In genomic region chr4:13641084-13641483, GRCh38 we compare ENCODE assay signal across 29 cellular contexts. TPM values are rescaled to one million over a fixed set of nuclear protein-coding genes. Genes with fewer than 3 reads are reported as not detected.
DNase-seq lines count a peak whose midpoint lies in the region; ATAC-seq and TF ChIP-seq lines count a peak whose summit lies in the region.
"Had no signal": no experiment of that assay in that cellular context is flagged by ENCODE, and none has a peak within 500 bp of the region (broad histone marks: within the 10 kb centered on the region; RNA-seq: fewer than 3 reads in every experiment).

No MANE protein-coding gene starts in this region.

- no peaks in the 10 kb centered on the region for H3K9me3 ChIP-seq in PC-9 (ENCODE audit: insufficient read depth, low read depth)
- no peaks in the 10 kb centered on the region for H3K9me3 ChIP-seq in hepatocyte (ENCODE audit: low read depth)
- H3K9me3 ChIP-seq in left ventricle myocardium inferior (replicated peaks) = no peaks in the 10 kb centered on the region
- H3K9me3 ChIP-seq: BLaER1, body of pancreas, HAP-1, left lung, right lobe of liver, stomach, transverse colon had no signal

- DNase-seq in Ammon's horn (ENCODE audit: low spot score) = peak; percentile 60
- no peak for DNase-seq in PC-9
- DNase-seq in hepatocyte (ENCODE audit: low spot score) = no peak
- peak; percentile 45 for DNase-seq in putamen (ENCODE audit: low spot score)
- no peak for DNase-seq in T-helper 2 cell treated with Interferon-gamma antibody and Interleukin-4, amounts not matched to agents 5 μg/mL and 100 μg/mL, for 36 hours (ENCODE audit: low spot score)
- DNase-seq in activated CD4-positive, alpha-beta T cell treated with anti-CD3 and anti-CD28 coated beads for 36 hours = no peak
- DNase-seq in left ventricle myocardium inferior = no peak
- DNase-seq: ACHN; activated CD4-positive, alpha-beta T cell treated with anti-CD3 and anti-CD28 coated beads, Interleukin-2, amount 50 U/mL, for 4 hours; activated CD8-positive, alpha-beta memory T cell treated with anti-CD3 and anti-CD28 coated beads, Interleukin-2, amount 10 ng/mL, durations not matched to agents 7 days and 5 days; activated naive CD4-positive, alpha-beta T cell; activated T-cell treated with anti-CD3 and anti-CD28 coated beads, Interleukin-2, amount 50 U/mL, for 4 hours; body of pancreas; DMS153; left lung; mesendoderm; NCI-H146; NCI-H774; right lobe of liver; stimulated activated CD4-positive, alpha-beta T cell treated with anti-CD3 and anti-CD28 coated beads, Interleukin-4, amount 100 ng/mL, for 1 hour; stomach; transverse colon had no signal

- H3K27me3 ChIP-seq in PC-9 (ENCODE audit: insufficient read depth, low read depth) (no peaks in the 10 kb centered on the region), hepatocyte (peaks cover 4% of the 10 kb centered on the region), left ventricle myocardium inferior (ENCODE audit: low read depth) (no peaks in the 10 kb centered on the region)
- H3K27me3 ChIP-seq: BLaER1, body of pancreas, neural progenitor cell, right lobe of liver, stomach, transverse colon had no signal

- H3K79me2 ChIP-seq in PC-9 (ENCODE audit: low read depth) (no peaks in the 10 kb centered on the region), hepatocyte (no peaks in the 10 kb centered on the region)

- H3K9me2 ChIP-seq in PC-9 (ENCODE audit: insufficient read depth) (no peaks in the 10 kb centered on the region), hepatocyte (replicated peaks; ENCODE audit: insufficient read depth) (no peaks in the 10 kb centered on the region)

- no peak overlapping the region for H3K4me3 ChIP-seq in PC-9
- H3K4me3 ChIP-seq in hepatocyte = no peak overlapping the region
- no peak overlapping the region for H3K4me3 ChIP-seq in left ventricle myocardium inferior
- H3K4me3 ChIP-seq: BLaER1, body of pancreas, HAP-1, left lung, neural progenitor cell, right lobe of liver, stomach, transverse colon had no signal

- H3K27ac ChIP-seq in PC-9 (peak overlapping the region; percentile 74; the same call in 1 of the 2 replicates), hepatocyte (peak overlapping the region; percentile 20), left ventricle myocardium inferior (replicated peaks) (no peak overlapping the region)
- H3K27ac ChIP-seq: BLaER1, body of pancreas, HL-60, left lung, neural progenitor cell, right lobe of liver, stomach, transverse colon had no signal

- no peaks in the 10 kb centered on the region for H3K9me3 Mint-ChIP-seq in T-helper 2 cell treated with Interferon-gamma antibody and Interleukin-4, amounts not matched to agents 5 μg/mL and 100 μg/mL, for 36 hours
- no peaks in the 10 kb centered on the region for H3K9me3 Mint-ChIP-seq in activated CD4-positive, alpha-beta T cell treated with anti-CD3 and anti-CD28 coated beads for 36 hours (ENCODE audit: low read depth)
- H3K9me3 Mint-ChIP-seq: activated T-cell treated with anti-CD3 and anti-CD28 coated beads, Interleukin-2, amount 50 U/mL, for 4 hours; neural progenitor cell; T-helper 1 cell treated with Interleukin-12 subunit alpha and Interleukin-12 subunit beta and Interleukin-4 antibody, amounts not matched to agents 30 μg/mL and 1 μg/mL, for 36 hours had no signal

- peaks cover 20% of the 10 kb centered on the region for H3K4me1 ChIP-seq in PC-9 (replicated peaks; ENCODE audit: insufficient read depth)
- peaks cover 12% of the 10 kb centered on the region for H3K4me1 ChIP-seq in hepatocyte (ENCODE audit: insufficient read depth)
- H3K4me1 ChIP-seq in left ventricle myocardium inferior = peaks cover 26% of the 10 kb centered on the region
- H3K4me1 ChIP-seq: BLaER1, HAP-1, left lung, neural progenitor cell, transverse colon had no signal

- POLR2A ChIA-PET in PC-9 (lab: Charles Lee; ENCODE audit: unreplicated experiment) = no interaction called here
- POLR2A ChIA-PET in activated CD4-positive, alpha-beta T cell treated with anti-CD3 and anti-CD28 coated beads for 36 hours (lab: Charles Lee) = no interaction called here

- H3K36me3 ChIP-seq in PC-9 (ENCODE audit: low read depth) = no peaks in the 10 kb centered on the region
- H3K36me3 ChIP-seq in hepatocyte (replicated peaks; ENCODE audit: insufficient read depth, low read depth) = no peaks in the 10 kb centered on the region
- no peaks in the 10 kb centered on the region for H3K36me3 ChIP-seq in left ventricle myocardium inferior
- H3K36me3 ChIP-seq: BLaER1, HAP-1, left lung, neural progenitor cell, right lobe of liver, stomach, transverse colon had no signal

- no peak overlapping the region for H3K4me3 Mint-ChIP-seq in T-helper 2 cell treated with Interferon-gamma antibody and Interleukin-4, amounts not matched to agents 5 μg/mL and 100 μg/mL, for 36 hours
- no peak overlapping the region for H3K4me3 Mint-ChIP-seq in activated CD4-positive, alpha-beta T cell treated with anti-CD3 and anti-CD28 coated beads for 36 hours
- H3K4me3 Mint-ChIP-seq: activated CD8-positive, alpha-beta memory T cell treated with anti-CD3 and anti-CD28 coated beads, Interleukin-2, amount 10 ng/mL, durations not matched to agents 7 days and 5 days; activated T-cell treated with anti-CD3 and anti-CD28 coated beads, Interleukin-2, amount 50 U/mL, for 4 hours; neural progenitor cell; T-helper 1 cell treated with Interleukin-12 subunit alpha and Interleukin-12 subunit beta and Interleukin-4 antibody, amounts not matched to agents 30 μg/mL and 1 μg/mL, for 36 hours had no signal

- intact Hi-C loops in PC-9 (cut with micrococcal nuclease; ENCODE audit: unreplicated experiment) (no loop called here), left ventricle myocardium inferior (cut with micrococcal nuclease) (no loop called here)
- intact Hi-C loops in activated CD4-positive, alpha-beta T cell treated with anti-CD3 and anti-CD28 coated beads for 36 hours (cut with DNase I, micrococcal nuclease) = no loop called here

- no peaks in the 10 kb centered on the region for H3K36me3 Mint-ChIP-seq in T-helper 2 cell treated with Interferon-gamma antibody and Interleukin-4, amounts not matched to agents 5 μg/mL and 100 μg/mL, for 36 hours (ENCODE audit: low read depth)
- no peaks in the 10 kb centered on the region for H3K36me3 Mint-ChIP-seq in activated CD4-positive, alpha-beta T cell treated with anti-CD3 and anti-CD28 coated beads for 36 hours (ENCODE audit: low read depth)
- H3K36me3 Mint-ChIP-seq: activated CD8-positive, alpha-beta memory T cell treated with anti-CD3 and anti-CD28 coated beads, Interleukin-2, amount 10 ng/mL, durations not matched to agents 7 days and 5 days; neural progenitor cell had no signal

- H2AFZ ChIP-seq in PC-9 (no peak overlapping the region), hepatocyte (no peak overlapping the region)

- TF ChIP-seq CTCF in PC-9 (conservative IDR thresholded peaks at IDR 0.05) (no peak), hepatocyte (IDR thresholded peaks at IDR 0.05; ENCODE audit: poor library complexity) (no peak), left ventricle myocardium inferior (IDR thresholded peaks at IDR 0.05; ENCODE audit: borderline replicate concordance) (no peak)

- H3F3A ChIP-seq in PC-9 (ENCODE audit: insufficient read depth, low read depth) = peaks cover 10% of the 10 kb centered on the region

- H4K20me1 ChIP-seq in PC-9 (ENCODE audit: insufficient read depth) (no peaks in the 10 kb centered on the region), hepatocyte (ENCODE audit: insufficient read depth, poor library complexity, severe bottlenecking) (no peaks in the 10 kb centered on the region)
- H4K20me1 ChIP-seq: BLaER1 had no signal

- H3K4me1 Mint-ChIP-seq in T-helper 2 cell treated with Interferon-gamma antibody and Interleukin-4, amounts not matched to agents 5 μg/mL and 100 μg/mL, for 36 hours (ENCODE audit: low read depth) = no peaks in the 10 kb centered on the region
- no peaks in the 10 kb centered on the region for H3K4me1 Mint-ChIP-seq in activated CD4-positive, alpha-beta T cell treated with anti-CD3 and anti-CD28 coated beads for 36 hours
- H3K4me1 Mint-ChIP-seq: activated CD8-positive, alpha-beta memory T cell treated with anti-CD3 and anti-CD28 coated beads, Interleukin-2, amount 10 ng/mL, durations not matched to agents 7 days and 5 days had no signal

- no TSS peak for BruUV-seq in PC-9 (replicated peaks; lab: Mats Ljungman, UMichigan)

- WGBS in hepatocyte (ENCODE audit: low lambda C conversion rate, missing lambda C conversion rate) = 77% methylated on average over 6 of the region's 6 CpGs

- H3K27ac Mint-ChIP-seq in T-helper 2 cell treated with Interferon-gamma antibody and Interleukin-4, amounts not matched to agents 5 μg/mL and 100 μg/mL, for 36 hours = no peak overlapping the region
- H3K27ac Mint-ChIP-seq in activated CD4-positive, alpha-beta T cell treated with anti-CD3 and anti-CD28 coated beads for 36 hours = no peak overlapping the region
- H3K27ac Mint-ChIP-seq: activated CD8-positive, alpha-beta memory T cell treated with anti-CD3 and anti-CD28 coated beads, Interleukin-2, amount 10 ng/mL, durations not matched to agents 7 days and 5 days; neural progenitor cell; progenitor cell of endocrine pancreas; T-helper 1 cell treated with Interleukin-12 subunit alpha and Interleukin-12 subunit beta and Interleukin-4 antibody, amounts not matched to agents 30 μg/mL and 1 μg/mL, for 36 hours had no signal

- CTCF ChIA-PET in PC-9 (lab: Charles Lee) = interaction anchor here (0.6 kb wide), 1 partner anchor 1819 kb away, joined by 3 read pairs; no protein-coding TSS in a partner anchor
- CTCF ChIA-PET in activated CD4-positive, alpha-beta T cell treated with anti-CD3 and anti-CD28 coated beads for 36 hours (lab: Charles Lee) = interaction anchor here (0.7 to 2.1 kb wide), 5 partner anchors 9 to 404 kb away, joined by 4 to 10 read pairs (median 5); no protein-coding TSS in a partner anchor

- no peak overlapping the region for H3K4me2 ChIP-seq in PC-9
- no peak overlapping the region for H3K4me2 ChIP-seq in hepatocyte
- H3K4me2 ChIP-seq: BLaER1, neural progenitor cell had no signal

- H3K27me3 Mint-ChIP-seq in T-helper 2 cell treated with Interferon-gamma antibody and Interleukin-4, amounts not matched to agents 5 μg/mL and 100 μg/mL, for 36 hours (ENCODE audit: low read depth) = peaks cover 19% of the 10 kb centered on the region
- H3K27me3 Mint-ChIP-seq in activated CD4-positive, alpha-beta T cell treated with anti-CD3 and anti-CD28 coated beads for 36 hours = peaks cover 14% of the 10 kb centered on the region

- no peak for ATAC-seq in activated CD4-positive, alpha-beta T cell treated with anti-CD3 and anti-CD28 coated beads for 36 hours
- no peak for ATAC-seq in esophagus mucosa
- ATAC-seq: activated CD8-positive, alpha-beta memory T cell treated with anti-CD3 and anti-CD28 coated beads, Interleukin-2, amount 10 ng/mL, durations not matched to agents 7 days and 5 days; activated T-cell treated with anti-CD3 and anti-CD28 coated beads, Interleukin-2, amount 50 U/mL, for 4 hours; body of pancreas; left lung; right lobe of liver had no signal

RNA-seq across cellular contexts. Expression of gene BOD1L1, which starts 13.6 kb away (rescaled TPM):
- total RNA-seq in PC-9 (2021) (33.6 and 40.4 TPM in 2 replicates), hepatocyte (29.1 and 29.5 TPM in 2 replicates), esophagus mucosa (17.3 TPM), left ventricle myocardium inferior (17.9 TPM)
- 11.9 and 14.7 TPM in 2 replicates for polyA plus RNA-seq in hepatocyte
- 10 to 100 TPM; 32.4 to 42.7 TPM for total RNA-seq in activated CD4-positive, alpha-beta T cell treated with anti-CD3 and anti-CD28 coated beads for 36 hours

Comparison
In these comparisons a context has a peak if more than half of its experiments do, and no peak if none do; other contexts are left out.
1. DNase-seq: peak in Ammon's horn (single experiment) and putamen (single experiment); none in PC-9 (0 of 2), hepatocyte (single experiment), T-helper 2 cell treated with Interferon-gamma antibody and Interleukin-4, amounts not matched to agents 5 μg/mL and 100 μg/mL, for 36 hours (single experiment), activated CD4-positive, alpha-beta T cell treated with anti-CD3 and anti-CD28 coated beads for 36 hours (single experiment) and left ventricle myocardium inferior (single experiment).